22 cellular contexts compared by ENCODE assay signal in genomic region chr2:174560737-174561136, GRCh38. TPM values are rescaled to one million over a fixed set of nuclear protein-coding genes. Genes with fewer than 3 reads are reported as not detected.
DNase-seq lines count a peak whose midpoint lies in the region; ATAC-seq and TF ChIP-seq lines count a peak whose summit lies in the region.
"Had no signal": no experiment of that assay in that cellular context is flagged by ENCODE, and none has a peak within 500 bp of the region (broad histone marks: within the 10 kb centered on the region; RNA-seq: fewer than 3 reads in every experiment).

No MANE protein-coding gene starts in this region.

- no peak overlapping the region for H3K4me3 ChIP-seq in CD4-positive, alpha-beta memory T cell (ENCODE audit: low read length in 2 of 2)
- H3K4me3 ChIP-seq in endodermal cell (ENCODE audit: low read length) (no peak overlapping the region), neural progenitor cell (no peak overlapping the region)
- H3K4me3 ChIP-seq: BLaER1, ovary, suprapubic skin had no signal

- H3F3A ChIP-seq in neural progenitor cell (ENCODE audit: low read depth): no peaks in the 10 kb centered on the region

- no peaks in the 10 kb centered on the region for H3K9me3 Mint-ChIP-seq in CD4-positive, alpha-beta memory T cell
- no peaks in the 10 kb centered on the region for H3K9me3 Mint-ChIP-seq in endodermal cell
- H3K9me3 Mint-ChIP-seq in nephron: no peaks in the 10 kb centered on the region
- H3K9me3 Mint-ChIP-seq in neural progenitor cell: no peaks in the 10 kb centered on the region
- H3K9me3 Mint-ChIP-seq: activated T-helper 1 cell treated with anti-CD3 and anti-CD28 coated beads, Interleukin-12 subunit alpha, Interleukin-12 subunit beta, Interleukin-2, Interleukin-4 antibody, amounts not matched to agents 30 ng/mL and 10 ng/mL and 1 ng/mL, durations not matched to agents 14 hours and 24 hours and 36 hours; T-cell; WTC11 had no signal

- peaks cover 9 to 21% (median 17%) of the 10 kb centered on the region in 4 donors for H3K4me1 Mint-ChIP-seq in CD4-positive, alpha-beta memory T cell
- H3K4me1 Mint-ChIP-seq in endodermal cell (no peaks in the 10 kb centered on the region), nephron (peaks cover 24% of the 10 kb centered on the region), neural progenitor cell (peaks cover 6% of the 10 kb centered on the region)

- H3K27ac ChIP-seq in CD4-positive, alpha-beta memory T cell (ENCODE audit: low read depth, low read length): no peak overlapping the region
- H3K27ac ChIP-seq in endodermal cell (ENCODE audit: low read depth, low read length) (peak overlapping the region; percentile 69), neural progenitor cell (no peak overlapping the region)
- H3K27ac ChIP-seq: 22Rv1, BLaER1, foreskin keratinocyte, HL-60 had no signal

- no peak overlapping the region for H3K4me2 ChIP-seq in neural progenitor cell
- H3K4me2 ChIP-seq: BLaER1 had no signal

- POLR2A ChIA-PET in CD4-positive, alpha-beta memory T cell (lab: Charles Lee; ENCODE audit: partially characterized antibody): interaction anchor here (1.1 to 9.6 kb wide), 3 partner anchors 14 to 73 kb away, joined by 3 to 53 read pairs (median 3); partner anchors contain the start of gene WIPF1

- peaks cover 33 to 79% of the 10 kb centered on the region in 2 donors for H3K36me3 Mint-ChIP-seq in CD4-positive, alpha-beta memory T cell
- peaks cover 3% of the 10 kb centered on the region for H3K36me3 Mint-ChIP-seq in endodermal cell (ENCODE audit: low read depth)
- H3K36me3 Mint-ChIP-seq in nephron (ENCODE audit: low read depth): peaks cover 22% of the 10 kb centered on the region
- H3K36me3 Mint-ChIP-seq in neural progenitor cell: peaks cover 4% of the 10 kb centered on the region
- H3K36me3 Mint-ChIP-seq: WTC11 had no signal

- no peak overlapping the region for H3K9ac ChIP-seq in endodermal cell (ENCODE audit: extremely low read depth, low read length, poor library complexity, severe bottlenecking)
- no peak overlapping the region for H3K9ac ChIP-seq in neural progenitor cell
- H3K9ac ChIP-seq: BLaER1 had no signal

- peaks cover 64% of the 10 kb centered on the region for H3K36me3 ChIP-seq in CD4-positive, alpha-beta memory T cell (ENCODE audit: insufficient read depth, low read length)
- H3K36me3 ChIP-seq in endodermal cell (ENCODE audit: control insufficient read depth, insufficient read depth, low read length): no peaks in the 10 kb centered on the region
- H3K36me3 ChIP-seq in neural progenitor cell: no peaks in the 10 kb centered on the region
- H3K36me3 ChIP-seq: ovary had no signal

- peaks cover 6% of the 10 kb centered on the region for H3K4me1 ChIP-seq in CD4-positive, alpha-beta memory T cell (ENCODE audit: insufficient read depth, low read length)
- H3K4me1 ChIP-seq in endodermal cell (ENCODE audit: control insufficient read depth, insufficient read depth, low read length) (no peaks in the 10 kb centered on the region), neural progenitor cell (peaks cover 10% of the 10 kb centered on the region)
- H3K4me1 ChIP-seq: BLaER1, foreskin keratinocyte had no signal

- no peaks in the 10 kb centered on the region for H3K27me3 Mint-ChIP-seq in CD4-positive, alpha-beta memory T cell
- H3K27me3 Mint-ChIP-seq in endodermal cell (ENCODE audit: insufficient read depth) (no peaks in the 10 kb centered on the region), nephron (ENCODE audit: low read depth) (no peaks in the 10 kb centered on the region), neural progenitor cell (ENCODE audit: insufficient read depth, low read depth) (peaks cover 2% of the 10 kb centered on the region)
- H3K27me3 Mint-ChIP-seq: T-cell had no signal

- H3K27ac Mint-ChIP-seq in CD4-positive, alpha-beta memory T cell: peak overlapping the region in 4 of 7 donors; percentile 36 to 94 (median 72)
- H3K27ac Mint-ChIP-seq in endodermal cell (no peak overlapping the region), nephron (peak overlapping the region; percentile 77 to 97 (median 93)), neural progenitor cell (no peak overlapping the region)
- H3K27ac Mint-ChIP-seq: WTC11 had no signal

- no peaks in the 10 kb centered on the region for H4K20me1 ChIP-seq in neural progenitor cell (ENCODE audit: low read depth)

- CTCF ChIA-PET in CD4-positive, alpha-beta memory T cell (lab: Charles Lee; ENCODE audit: partially characterized antibody): interaction anchor here (0.7 to 2.3 kb wide), 4 partner anchors 17 to 127 kb away, joined by 3 to 10 read pairs (median 3); no protein-coding TSS in a partner anchor

- no peak overlapping the region for H3K4me3 Mint-ChIP-seq in CD4-positive, alpha-beta memory T cell
- H3K4me3 Mint-ChIP-seq in endodermal cell (no peak overlapping the region), nephron (no peak overlapping the region), neural progenitor cell (no peak overlapping the region)
- H3K4me3 Mint-ChIP-seq: activated T-helper 1 cell treated with anti-CD3 and anti-CD28 coated beads, Interleukin-12 subunit alpha, Interleukin-12 subunit beta, Interleukin-2, Interleukin-4 antibody, amounts not matched to agents 30 ng/mL and 10 ng/mL and 1 ng/mL, durations not matched to agents 14 hours and 24 hours and 36 hours; T-cell; WTC11 had no signal

- ATAC-seq in GM18867 (IDR thresholded peaks at IDR 0.05; ENCODE audit: unreplicated experiment): no peak
- ATAC-seq: foreskin keratinocyte, T-cell had no signal

- H3K9me3 ChIP-seq in CD4-positive, alpha-beta memory T cell (ENCODE audit: control insufficient read depth in 1 of 2, low read length in 2 of 2): no peaks in the 10 kb centered on the region
- H3K9me3 ChIP-seq in endodermal cell (ENCODE audit: control insufficient read depth, low read length): no peaks in the 10 kb centered on the region
- no peaks in the 10 kb centered on the region for H3K9me3 ChIP-seq in neural progenitor cell (ENCODE audit: low read depth)
- H3K9me3 ChIP-seq: BLaER1, ovary, suprapubic skin had no signal

- peak; percentile 65 for DNase-seq in NCI-H1694 treated with DMSO at 0.1 percent for 48 hours (lab: John Stamatoyannopoulos, UW)
- no peak for DNase-seq in NCI-H1694 (lab: John Stamatoyannopoulos, UW)
- DNase-seq in CD4-positive, alpha-beta memory T cell: no peak
- DNase-seq in endodermal cell: no peak
- DNase-seq in stimulated activated CD4-positive, alpha-beta T cell treated with anti-CD3 and anti-CD28 coated beads, Interleukin-12 subunit alpha, Interleukin-12 subunit beta, amount 100 ng/mL, for 4 hours: no peak
- no peak for DNase-seq in neural progenitor cell (ENCODE audit: low spot score)
- DNase-seq: foreskin keratinocyte; HCEC 1CT; MV-4-11; NCI-H2081 treated with DMSO at 0.1 percent for 48 hours; NCI-H524 treated with DMSO at 0.1 percent for 48 hours; stimulated activated CD4-positive, alpha-beta T cell treated with anti-CD3 and anti-CD28 coated beads, Interleukin-1b, Interleukin-23, amount 100 ng/mL, for 48 hours; T-cell had no signal

- intact Hi-C loops in CD4-positive, alpha-beta memory T cell (cut with micrococcal nuclease): no loop called here

- H3K27me3 ChIP-seq in CD4-positive, alpha-beta memory T cell (ENCODE audit: insufficient read depth, low read length): no peaks in the 10 kb centered on the region
- H3K27me3 ChIP-seq in endodermal cell (ENCODE audit: control insufficient read depth, insufficient read depth, low read length, poor library complexity, severe bottlenecking) (no peaks in the 10 kb centered on the region), neural progenitor cell (no peaks in the 10 kb centered on the region)
- H3K27me3 ChIP-seq: BLaER1, foreskin keratinocyte, ovary, suprapubic skin had no signal

- TF ChIP-seq CTCF in endodermal cell (conservative IDR thresholded peaks at IDR 0.05): no peak
- TF ChIP-seq CTCF in nephron (IDR thresholded peaks at IDR 0.05; ENCODE audit: unreplicated experiment in 3 of 3): no peak
- no peak for TF ChIP-seq CTCF in neural progenitor cell (IDR thresholded peaks at IDR 0.05)

- no peak overlapping the region for H2AFZ ChIP-seq in neural progenitor cell (replicated peaks)

- no peaks in the 10 kb centered on the region for H3K79me2 ChIP-seq in neural progenitor cell (ENCODE audit: low read depth)

RNA-seq across cellular contexts. Expression of gene WIPF1, which starts 36.9 kb away (rescaled TPM):
- 100 to 1,000 TPM; 483 to 484 TPM for total RNA-seq in CD4-positive, alpha-beta memory T cell
- 100 to 1,000 TPM in 1 of 2 donors, 10 to 100 TPM in 1; 79.2 to 169 TPM for polyA plus RNA-seq in CD4-positive, alpha-beta memory T cell
- total RNA-seq in endodermal cell: 10 to 100 TPM; 21.5 to 28.5 TPM
- polyA plus RNA-seq in endodermal cell (2013, experiment 1 of 2): 23.5 TPM
- 24.8 TPM for polyA plus RNA-seq in endodermal cell (2013, experiment 2 of 2)
- 14.6 and 17.2 TPM in 2 replicates for total RNA-seq in neural progenitor cell (ENCODE audit: low replicate concordance)

Comparison
In these comparisons a context has a peak if more than half of its experiments do, and no peak if none do; other contexts are left out.
1. H3K27ac Mint-ChIP-seq: peak in CD4-positive, alpha-beta memory T cell (4 of 7) and nephron (3 of 3); none in endodermal cell (single experiment) and neural progenitor cell (single experiment).
2. RNA of gene WIPF1, which starts 36.9 kb away (total RNA-seq): 483 to 484 TPM in CD4-positive, alpha-beta memory T cell; 21.5 to 28.5 TPM in endodermal cell and 14.6 to 17.2 TPM in neural progenitor cell; every median in the first group is over 10 times any median in the second.